6 cellular contexts compared by ENCODE assay signal in genomic region chr9:135758056-135758455, GRCh38. TPM values are rescaled to one million over a fixed set of nuclear protein-coding genes. Genes with fewer than 3 reads are reported as not detected.
"Had no signal": no experiment of that assay in that cellular context is flagged by ENCODE, and none has a peak within 500 bp of the region (broad histone marks: within the 10 kb centered on the region; RNA-seq: fewer than 3 reads in every experiment).

No MANE protein-coding gene starts in this region.

- H3K4me1 Mint-ChIP-seq: GM23338, H9 had no signal

- H3K4me3 Mint-ChIP-seq: GM23338, H9 had no signal

- DNase-seq: H9, HCEC 1CT, IMR-90 had no signal

- H3K27ac Mint-ChIP-seq: GM23338, H9 had no signal

- H3K4me3 ChIP-seq: GM23338 had no signal

- H3K9me3 Mint-ChIP-seq: GM23338, H9 had no signal

- H2AFZ ChIP-seq: GM23338 had no signal

- H3K4me2 ChIP-seq: GM23338 had no signal

RNA-seq across cellular contexts. Expression of gene KCNT1, which starts 56.1 kb away (rescaled TPM):
- total RNA-seq: HT-29, IMR-90 had no signal
- polyA plus RNA-seq: IMR-90 had no signal

RNA-seq across cellular contexts. Expression of gene SOHLH1, which starts 58.8 kb away (rescaled TPM):
- total RNA-seq: H1, H9, HT-29, IMR-90 had no signal
- polyA plus RNA-seq: GM23338, IMR-90 had no signal
